23 cellular contexts compared by ENCODE assay signal in the genomic region with DNA sequence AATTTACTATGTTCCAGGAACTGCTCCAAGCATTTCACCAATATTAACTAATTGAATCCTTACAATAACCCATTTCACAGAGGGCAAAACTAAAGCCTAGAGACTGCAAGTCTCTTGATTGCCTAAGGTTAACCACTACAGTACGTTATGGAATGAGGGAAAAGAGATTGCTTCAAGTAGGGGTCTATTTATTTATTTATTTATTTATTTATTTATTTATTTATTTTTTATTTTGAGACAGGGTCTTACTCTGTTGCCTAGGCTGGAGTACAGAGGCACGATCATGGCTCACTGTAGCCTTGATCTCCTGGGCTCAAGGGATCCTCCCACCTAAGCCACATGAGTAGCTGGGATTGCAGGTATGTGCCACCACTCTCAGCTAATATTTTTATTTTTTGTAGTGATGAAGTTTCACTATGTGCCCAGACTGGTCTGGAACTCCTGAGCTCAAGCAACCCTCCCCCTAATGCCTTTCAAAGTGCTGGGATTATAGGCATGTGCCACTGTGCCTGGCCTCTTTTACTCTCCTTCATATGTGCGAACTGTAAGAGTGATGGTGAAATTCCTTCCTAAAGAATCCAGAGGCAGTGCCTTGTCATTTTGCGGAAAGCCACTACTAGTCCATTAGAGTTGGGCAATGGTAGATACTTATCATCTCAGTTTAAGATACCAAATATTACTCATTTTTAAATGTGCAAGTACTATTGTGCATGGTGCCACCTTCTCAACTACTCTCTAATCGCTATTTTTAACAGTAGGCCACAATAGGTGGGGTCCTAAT.
"Had no signal": no experiment of that assay in that cellular context is flagged by ENCODE, and none has a peak within 500 bp of the region (broad histone marks: within the 10 kb centered on the region; RNA-seq: fewer than 3 reads in every experiment).

No MANE protein-coding gene starts in this region.

- H3K27ac ChIP-seq: coronary artery, dorsolateral prefrontal cortex, esophagus muscularis mucosa, foreskin keratinocyte, gastroesophageal sphincter, heart left ventricle, hepatocyte, left lung, lower lobe of right lung had no signal

- H3K27me3 ChIP-seq: esophagus muscularis mucosa, foreskin keratinocyte, gastroesophageal sphincter had no signal

- H3K36me3 ChIP-seq: esophagus muscularis mucosa, gastroesophageal sphincter, heart left ventricle, left lung, lower lobe of right lung had no signal

- FAIRE-seq: colon, endothelial cell of umbilical vein, frontal cortex, kidney had no signal

- H3K9me3 ChIP-seq: esophagus muscularis mucosa, gastroesophageal sphincter, heart left ventricle, left lung, lower lobe of right lung, mucosa of descending colon had no signal

- H3K4me2 ChIP-seq: hepatocyte had no signal

- H3K4me3 ChIP-seq: coronary artery, dorsolateral prefrontal cortex, esophagus muscularis mucosa, gastroesophageal sphincter, heart left ventricle, hepatocyte, left lung, lower lobe of right lung, mucosa of descending colon had no signal

- DNase-seq: dermis blood vessel endothelial cell; dorsolateral prefrontal cortex; effector CD4-positive, alpha-beta T cell; effector memory CD4-positive, alpha-beta T cell; foreskin keratinocyte; heart left ventricle; hypothalamus; immature natural killer cell; islet precursor cell; kidney; kidney glomerular epithelial cell; left lung; left ventricle myocardium superior; lower lobe of right lung; mesenchymal stem cell; mucosa of descending colon had no signal

- ATAC-seq: foreskin keratinocyte, gastroesophageal sphincter, heart left ventricle, left lung, left ventricle myocardium superior, lower lobe of right lung, mucosa of descending colon had no signal

- H2AFZ ChIP-seq: hepatocyte had no signal

- H3K79me2 ChIP-seq: hepatocyte had no signal

- H3K4me1 ChIP-seq: foreskin keratinocyte, gastroesophageal sphincter, lower lobe of right lung had no signal
